Comparison of ENCODE assay signal across 25 cellular contexts in genomic region chr13:110477711-110478245, GRCh38.
DNase-seq lines count a peak whose midpoint lies in the region; ATAC-seq, FAIRE-seq and TF ChIP-seq lines count a peak whose summit lies in the region.
"Had no signal": no experiment of that assay in that cellular context is flagged by ENCODE, and none has a peak within 500 bp of the region (broad histone marks: within the 10 kb centered on the region; RNA-seq: fewer than 3 reads in every experiment).

No MANE protein-coding gene starts in this region.

- H3K9ac ChIP-seq in BLaER1 treated with 17β-estradiol and CSF1 and Interleukin-3, amounts not matched to agents 10 nM and 100 nM: no peak overlapping the region
- no peak overlapping the region for H3K9ac ChIP-seq in endothelial cell of umbilical vein (replicated peaks; ENCODE audit: extremely low read depth, insufficient read depth, low read length)
- H3K9ac ChIP-seq: GM23248 had no signal

- WGBS in sigmoid colon, 2 donors: 82 to 90% methylated on average over 4 of the region's 4 CpGs
- 82% methylated on average over 4 of the region's 4 CpGs for WGBS in suprapubic skin

- H3K36me3 ChIP-seq in BLaER1 treated with 17β-estradiol and CSF1 and Interleukin-3, amounts not matched to agents 10 nM and 100 nM: no peaks in the 10 kb centered on the region
- H3K36me3 ChIP-seq in endothelial cell of umbilical vein (ENCODE audit: control insufficient read depth in 2 of 2, extremely low read depth in 1 of 2, insufficient read depth in 2 of 2, low read length in 2 of 2) (peaks cover 6 to 49% of the 10 kb centered on the region in 2 experiments), sigmoid colon (peaks cover 48 to 90% (median 79%) of the 10 kb centered on the region in 4 donors), suprapubic skin (peaks cover 14% of the 10 kb centered on the region)

- no peak overlapping the region for H3K4me3 Mint-ChIP-seq in chondrocyte (ENCODE audit: unreplicated experiment)
- H3K4me3 Mint-ChIP-seq in stimulated activated naive CD8-positive, alpha-beta T cell treated with anti-CD3 and anti-CD28 coated beads, Interleukin-15, amount 100 ng/mL, for 72 hours: no peak overlapping the region
- H3K4me3 Mint-ChIP-seq: B cell; CD4-positive, CD25-positive, alpha-beta regulatory T cell had no signal

- dilution Hi-C loops in endothelial cell of umbilical vein (cut with MboI; ENCODE audit: extremely low pct_ligation_motif_present, low sequenced_read_pairs): no loop called here

- no peaks in the 10 kb centered on the region for H3K27me3 Mint-ChIP-seq in chondrocyte (ENCODE audit: low read depth)
- peaks cover 50% of the 10 kb centered on the region for H3K27me3 Mint-ChIP-seq in stimulated activated naive CD8-positive, alpha-beta T cell treated with anti-CD3 and anti-CD28 coated beads, Interleukin-15, amount 100 ng/mL, for 72 hours
- H3K27me3 Mint-ChIP-seq: B cell had no signal

- peaks cover 23% of the 10 kb centered on the region for H3K4me1 Mint-ChIP-seq in chondrocyte (ENCODE audit: low read depth)
- H3K4me1 Mint-ChIP-seq in stimulated activated naive CD8-positive, alpha-beta T cell treated with anti-CD3 and anti-CD28 coated beads, Interleukin-15, amount 100 ng/mL, for 72 hours: no peaks in the 10 kb centered on the region
- H3K4me1 Mint-ChIP-seq: CD4-positive, CD25-positive, alpha-beta regulatory T cell had no signal

- no peak for TF ChIP-seq POLR2A in endothelial cell of umbilical vein (IDR thresholded peaks at IDR 0.05; ENCODE audit: low read depth, low read length)
- TF ChIP-seq POLR2A in sigmoid colon (IDR thresholded peaks at IDR 0.05): no peak
- TF ChIP-seq POLR2A in suprapubic skin (IDR thresholded peaks at IDR 0.05): no peak

- BruUV-seq in endothelial cell of umbilical vein (replicated peaks; lab: Mats Ljungman, UMichigan): no TSS peak

- TF ChIP-seq EP300 in sigmoid colon (IDR thresholded peaks at IDR 0.05) (no peak), suprapubic skin (IDR thresholded peaks at IDR 0.05) (no peak)

- H3K27ac Mint-ChIP-seq in chondrocyte (ENCODE audit: unreplicated experiment): peak overlapping the region; percentile 89
- H3K27ac Mint-ChIP-seq in stimulated activated naive CD8-positive, alpha-beta T cell treated with anti-CD3 and anti-CD28 coated beads, Interleukin-15, amount 100 ng/mL, for 72 hours: no peak overlapping the region
- H3K27ac Mint-ChIP-seq: B cell; CD4-positive, CD25-positive, alpha-beta regulatory T cell had no signal

- no peak overlapping the region for H2AFZ ChIP-seq in endothelial cell of umbilical vein (ENCODE audit: low read depth, low read length)
- H2AFZ ChIP-seq: GM23248 had no signal

- DNase-seq in chondrocyte (ENCODE audit: low spot score) (no peak), endothelial cell of umbilical vein (ENCODE audit: low read depth, low spot score) (peak; percentile 13), sigmoid colon (no peak), suprapubic skin (ENCODE audit: low spot score in 2 of 2) (no peak), sciatic nerve (ENCODE audit: low spot score) (no peak), AG20443 (ENCODE audit: low spot score) (no peak)
- no peak for DNase-seq in stimulated activated naive CD8-positive, alpha-beta T cell treated with anti-CD3 and anti-CD28 coated beads, Interleukin-15, amount 100 ng/mL, for 72 hours
- DNase-seq: CD4-positive, CD25-positive, alpha-beta regulatory T cell; DMS79 treated with DMSO at 0.1 percent for 48 hours; GM23248; HCEC 1CT; KBM-7; NCI-H1092; NCI-H1436; NCI-H187 treated with DMSO at 0.1 percent for 48 hours; NCI-H345; NCI-H524 treated with DMSO at 0.1 percent for 48 hours; NCI-H82; OCI-M1; SJCRH30 had no signal

- intact Hi-C loops in endothelial cell of umbilical vein (cut with micrococcal nuclease) (no loop called here), sigmoid colon (cut with DNase I) (no loop called here), sciatic nerve (cut with DNase I) (no loop called here)

- TF ChIP-seq CTCF in chondrocyte (IDR thresholded peaks at IDR 0.05) (no peak), endothelial cell of umbilical vein (IDR thresholded peaks at IDR 0.05; ENCODE audit: extremely low read depth in 1 of 2, insufficient read depth in 1 of 2, low read depth in 1 of 2, low read length in 2 of 2) (no peak), sigmoid colon (IDR thresholded peaks at IDR 0.05) (no peak), suprapubic skin (IDR thresholded peaks at IDR 0.05) (no peak)

- H3K79me2 ChIP-seq in endothelial cell of umbilical vein (ENCODE audit: control insufficient read depth, insufficient read depth, low read length): no peaks in the 10 kb centered on the region

- peak overlapping the region; percentile 0 to 62 (median 32); a peak in 16 of 22 replicates for H3K4me2 ChIP-seq in BLaER1 treated with 17β-estradiol and CSF1 and Interleukin-3, amounts not matched to agents 10 nM and 100 nM
- H3K4me2 ChIP-seq in endothelial cell of umbilical vein (ENCODE audit: insufficient read depth, low read length): peak overlapping the region; percentile 18

- no peak overlapping the region for H3K27ac ChIP-seq in BLaER1 treated with 17β-estradiol and CSF1 and Interleukin-3, amounts not matched to agents 10 nM and 100 nM
- H3K27ac ChIP-seq in endothelial cell of umbilical vein (ENCODE audit: insufficient read depth, low read depth, low read length): peak overlapping the region; percentile 13
- H3K27ac ChIP-seq in sigmoid colon: peak overlapping the region; percentile 13 to 58 (median 51)
- H3K27ac ChIP-seq in suprapubic skin: no peak overlapping the region
- H3K27ac ChIP-seq: GM23248, HL-60, SJCRH30 had no signal

- H4K20me1 ChIP-seq in BLaER1 treated with 17β-estradiol and CSF1 and Interleukin-3, amounts not matched to agents 10 nM and 100 nM: no peaks in the 10 kb centered on the region
- no peaks in the 10 kb centered on the region for H4K20me1 ChIP-seq in endothelial cell of umbilical vein (replicated peaks; ENCODE audit: control insufficient read depth, extremely low read depth, insufficient read depth, low read length)

- no peaks in the 10 kb centered on the region for H3K27me3 ChIP-seq in BLaER1 treated with 17β-estradiol and CSF1 and Interleukin-3, amounts not matched to agents 10 nM and 100 nM
- H3K27me3 ChIP-seq in endothelial cell of umbilical vein (ENCODE audit: control insufficient read depth in 2 of 2, insufficient read depth in 2 of 2, low read length in 2 of 2) (no peaks in the 10 kb centered on the region), sigmoid colon (no peaks in the 10 kb centered on the region), suprapubic skin (no peaks in the 10 kb centered on the region)
- H3K27me3 ChIP-seq: SJCRH30 had no signal

- no peak for ATAC-seq in sciatic nerve
- no peak for ATAC-seq in stimulated activated naive CD8-positive, alpha-beta T cell treated with anti-CD3 and anti-CD28 coated beads, Interleukin-15, amount 100 ng/mL, for 72 hours
- ATAC-seq: HepG2 had no signal

- peaks cover 58% of the 10 kb centered on the region for H3K36me3 Mint-ChIP-seq in chondrocyte (ENCODE audit: low read depth)
- H3K36me3 Mint-ChIP-seq: CD4-positive, CD25-positive, alpha-beta regulatory T cell had no signal

- no peaks in the 10 kb centered on the region for H3K9me1 ChIP-seq in endothelial cell of umbilical vein (replicated peaks; ENCODE audit: control insufficient read depth, extremely low read depth, insufficient read depth, low read length)

- CTCF ChIA-PET in endothelial cell of umbilical vein (lab: Charles Lee): no interaction called here

- H3K4me3 ChIP-seq in BLaER1 treated with 17β-estradiol and CSF1 and Interleukin-3, amounts not matched to agents 10 nM and 100 nM: no peak overlapping the region
- H3K4me3 ChIP-seq in endothelial cell of umbilical vein (replicated peaks in 1 of 3; ENCODE audit: insufficient read depth in 1 of 3, low read depth in 1 of 3, low read length in 3 of 3): no peak overlapping the region
- no peak overlapping the region for H3K4me3 ChIP-seq in sigmoid colon
- no peak overlapping the region for H3K4me3 ChIP-seq in suprapubic skin
- H3K4me3 ChIP-seq: GM23248, SJCRH30 had no signal

- H3K4me1 ChIP-seq in BLaER1 treated with 17β-estradiol and CSF1 and Interleukin-3, amounts not matched to agents 10 nM and 100 nM: peaks cover 42 to 72% (median 63%) of the 10 kb centered on the region in 10 experiments
- H3K4me1 ChIP-seq in endothelial cell of umbilical vein (ENCODE audit: control insufficient read depth, extremely low read depth, insufficient read depth, low read length) (peaks cover 15% of the 10 kb centered on the region), sigmoid colon (peaks cover 0 to 20% (median 12%) of the 10 kb centered on the region in 4 donors), suprapubic skin (no peaks in the 10 kb centered on the region)

- peak; percentile 60 for FAIRE-seq in endothelial cell of umbilical vein (lab: Jason Lieb, UNC)
- FAIRE-seq: HepG2, RCC 7860 had no signal

- H3K9me3 ChIP-seq in BLaER1 treated with 17β-estradiol and CSF1 and Interleukin-3, amounts not matched to agents 10 nM and 100 nM (replicated peaks in 1 of 11): peaks cover 0 to 7% (median 0%) of the 10 kb centered on the region in 11 experiments; a peak in 3 of 22 replicates
- no peaks in the 10 kb centered on the region for H3K9me3 ChIP-seq in endothelial cell of umbilical vein (replicated peaks; ENCODE audit: control insufficient read depth, insufficient read depth, low read length)
- no peaks in the 10 kb centered on the region for H3K9me3 ChIP-seq in sigmoid colon
- no peaks in the 10 kb centered on the region for H3K9me3 ChIP-seq in suprapubic skin
- H3K9me3 ChIP-seq: SJCRH30 had no signal

- no peaks in the 10 kb centered on the region for H3K9me3 Mint-ChIP-seq in chondrocyte (ENCODE audit: low read depth)
- H3K9me3 Mint-ChIP-seq in stimulated activated naive CD8-positive, alpha-beta T cell treated with anti-CD3 and anti-CD28 coated beads, Interleukin-15, amount 100 ng/mL, for 72 hours: no peaks in the 10 kb centered on the region
- H3K9me3 Mint-ChIP-seq: CD4-positive, CD25-positive, alpha-beta regulatory T cell had no signal

- POLR2A ChIA-PET in endothelial cell of umbilical vein (lab: Charles Lee): no interaction called here

TF ChIP-seq in endothelial cell of umbilical vein, 7 proteins besides CTCF, POLR2A, EP300 and RAD21:
- TF ChIP-seq FOS (IDR thresholded peaks at IDR 0.05; ENCODE audit: borderline replicate concordance, insufficient read depth, low read length) (no peak), GATA2 (IDR thresholded peaks at IDR 0.05; ENCODE audit: insufficient read depth, insufficient read length, low read depth, low read length) (no peak), MAX (IDR thresholded peaks at IDR 0.05; ENCODE audit: insufficient read depth, insufficient read length) (no peak), POLR2AphosphoS5 (IDR thresholded peaks at IDR 0.05; ENCODE audit: insufficient read depth, low read depth, low read length) (no peak), JUN (IDR thresholded peaks at IDR 0.05; ENCODE audit: borderline replicate concordance, insufficient read depth, insufficient read length, low read depth) (no peak), EZH2 (IDR thresholded peaks at IDR 0.05; ENCODE audit: borderline replicate concordance, low read depth, low read length, severe bottlenecking) (no peak), MYC (IDR thresholded peaks at IDR 0.05; ENCODE audit: low read depth, low read length) (no peak)

Comparison
In these comparisons a context has a peak if more than half of its experiments do, and no peak if none do; other contexts are left out.
1. H3K27ac ChIP-seq: peak in endothelial cell of umbilical vein (single experiment) and sigmoid colon (4 of 4); none in BLaER1 treated with 17β-estradiol and CSF1 and Interleukin-3, amounts not matched to agents 10 nM and 100 nM (0 of 11) and suprapubic skin (single experiment).